In genomic region chr3:148540266-148540665, GRCh38 we compare ENCODE assay signal across 23 cellular contexts.
"Had no signal": no experiment of that assay in that cellular context is flagged by ENCODE, and none has a peak within 500 bp of the region (broad histone marks: within the 10 kb centered on the region; RNA-seq: fewer than 3 reads in every experiment).

No MANE protein-coding gene starts in this region.

- DNase-seq: stimulated activated CD4-positive, alpha-beta T cell treated with anti-CD3 and anti-CD28 coated beads, Interleukin-2, amount 100 ng/mL, for 24 hours; stimulated activated CD4-positive, alpha-beta T cell treated with anti-CD3 and anti-CD28 coated beads, Interleukin-2, amount 100 ng/mL, for 48 hours; stimulated activated CD4-positive, alpha-beta T cell treated with anti-CD3 and anti-CD28 coated beads, Interleukin-4, amount 100 ng/mL, for 1 hour; stimulated activated CD4-positive, alpha-beta T cell treated with anti-CD3 and anti-CD28 coated beads, Interleukin-4, amount 100 ng/mL, for 24 hours; stimulated activated CD4-positive, alpha-beta T cell treated with anti-CD3 and anti-CD28 coated beads, Interleukin-4, amount 100 ng/mL, for 4 hours; stimulated activated CD8-positive, alpha-beta memory T cell treated with anti-CD3 and anti-CD28 coated beads, Interleukin-4, amount 100 ng/mL, for 48 hours; stimulated activated naive B cell treated with anti-CD40 and anti-IgM and Interleukin-4, amounts not matched to agents 10 μg/mL and 1 μg/mL and 100 μg/mL, for 72 hours; stimulated activated naive CD4-positive, alpha-beta T cell; stimulated activated naive CD4-positive, alpha-beta T cell treated with Interleukin-2 at 50 U/mL for 16 hours; stimulated activated naive CD8-positive, alpha-beta T cell treated with anti-CD3 and anti-CD28 coated beads, Interleukin-15, amount 100 ng/mL, for 72 hours; stimulated activated naive CD8-positive, alpha-beta T cell treated with anti-CD3 and anti-CD28 coated beads, Interleukin-15, Interleukin-2, amounts not matched to agents 100 U/mL and 50 U/mL, for 24 hours; stomach; substantia nigra; testis; thyroid gland; tibial artery; transverse colon; upper lobe of left lung; upper lobe of right lung; uterus had no signal

- H3K27me3 ChIP-seq: stomach, suprapubic skin, testis, thyroid gland, tibial artery, tibial nerve, transverse colon, upper lobe of left lung, upper lobe of right lung, uterus had no signal

- H3K9me3 ChIP-seq: stomach, suprapubic skin, testis, thoracic aorta, thyroid gland, tibial artery, tibial nerve, transverse colon, upper lobe of left lung, upper lobe of right lung, uterus had no signal

- H3K4me1 ChIP-seq: stomach, suprapubic skin, testis, thyroid gland, tibial artery, tibial nerve, transverse colon, upper lobe of left lung, upper lobe of right lung, uterus had no signal

- H3K36me3 ChIP-seq: stomach, suprapubic skin, thoracic aorta, thyroid gland, tibial artery, tibial nerve, transverse colon, upper lobe of left lung, upper lobe of right lung, uterus had no signal

- H3K4me3 ChIP-seq: stomach, suprapubic skin, testis, thoracic aorta, thyroid gland, tibial artery, tibial nerve, transverse colon, upper lobe of left lung, upper lobe of right lung, uterus had no signal

- H3K27ac ChIP-seq: stomach, suprapubic skin, testis, thoracic aorta, thyroid gland, tibial artery, tibial nerve, transverse colon, upper lobe of left lung, upper lobe of right lung, uterus had no signal
